13 cellular contexts compared by ENCODE assay signal in the genomic region with DNA sequence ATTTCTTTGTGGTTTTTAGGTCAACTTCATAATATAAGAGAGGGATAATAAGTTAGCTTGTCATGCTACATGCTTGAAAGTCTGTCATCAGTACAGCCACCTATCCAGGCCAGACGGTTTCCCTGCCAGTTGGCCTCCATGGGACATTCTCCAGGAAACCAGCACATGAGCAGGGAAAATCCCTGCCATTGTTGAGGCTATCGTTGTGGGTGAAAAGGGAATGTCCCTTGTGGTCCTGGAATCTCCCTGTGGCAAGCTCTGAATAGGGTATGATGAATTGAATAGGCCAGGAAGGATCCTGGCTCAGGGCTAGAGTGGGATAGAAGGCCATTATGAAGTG. TPM values are rescaled to one million over a fixed set of nuclear protein-coding genes. Genes with fewer than 3 reads are reported as not detected.
DNase-seq lines count a peak whose midpoint lies in the region; ATAC-seq, FAIRE-seq and TF ChIP-seq lines count a peak whose summit lies in the region.
"Had no signal": no experiment of that assay in that cellular context is flagged by ENCODE, and none has a peak within 500 bp of the region (broad histone marks: within the 10 kb centered on the region; RNA-seq: fewer than 3 reads in every experiment).

No MANE protein-coding gene starts in this region.

- in situ Hi-C loops in GM12878 (cut with MboI): no loop called here

- H3K79me2 ChIP-seq in GM12878 (ENCODE audit: control insufficient read depth, insufficient read depth, low read length): no peaks in the 10 kb centered on the region

- no peak overlapping the region for H3K9ac ChIP-seq in GM12878 (ENCODE audit: control insufficient read depth, insufficient read depth, low read length)

- no peaks in the 10 kb centered on the region for H3K4me1 ChIP-seq in GM12878 (ENCODE audit: control insufficient read depth, insufficient read depth, low read length)
- no peaks in the 10 kb centered on the region for H3K4me1 ChIP-seq in A673 (ENCODE audit: insufficient read depth, low read length, poor library complexity, severe bottlenecking)

- H3K27me3 ChIP-seq in GM12878 (replicated peaks in 1 of 2; ENCODE audit: control insufficient read depth in 2 of 2, insufficient read depth in 2 of 2, low read length in 1 of 2): no peaks in the 10 kb centered on the region
- H3K27me3 ChIP-seq in A673 (replicated peaks; ENCODE audit: insufficient read depth, low read depth, low read length, poor library complexity): no peaks in the 10 kb centered on the region

- H4K20me1 ChIP-seq in GM12878 (ENCODE audit: control insufficient read depth, insufficient read depth): no peaks in the 10 kb centered on the region

- TF ChIP-seq EP300 in GM12878 (IDR thresholded peaks at IDR 0.05; ENCODE audit: borderline replicate concordance in 1 of 2, control insufficient read depth in 1 of 2, low read depth in 2 of 2, low read length in 2 of 2): peak in 1 of 2 experiments; percentile 67; a peak in 1 of 4 replicates

- no peak overlapping the region for H3K4me2 ChIP-seq in GM12878 (ENCODE audit: control insufficient read depth, insufficient read depth)

- POLR2A ChIA-PET in GM12878 (lab: Charles Lee) (interaction anchor here (0.6 kb wide), 1 partner anchor 1277 kb away, joined by 4 read pairs; no protein-coding TSS in a partner anchor), A673 (lab: Charles Lee; ENCODE audit: low non-redundant PET) (no interaction called here)

- no peak for TF ChIP-seq CTCF in AG10803 (conservative IDR thresholded peaks at IDR 0.05; ENCODE audit: low read length)
- TF ChIP-seq CTCF in GM12878 (IDR thresholded peaks at IDR 0.05 in 2 of 3, conservative IDR thresholded peaks at IDR 0.05 in 1 of 3; ENCODE audit: control insufficient read depth in 2 of 3, extremely low read depth in 1 of 3, insufficient read depth in 1 of 3, low read depth in 3 of 3, low read length in 3 of 3): no peak
- TF ChIP-seq CTCF in A673 (conservative IDR thresholded peaks at IDR 0.05; ENCODE audit: low read depth, low read length): no peak

- DNase-seq in AG10803 (ENCODE audit: low read depth) (peak; percentile 76), GM12878 (ENCODE audit: low read depth, low spot score) (peak; percentile 27), kidney tubule cell (ENCODE audit: low spot score) (peak; percentile 99), A673 (ENCODE audit: low spot score) (no peak)
- DNase-seq in activated CD4-positive, CD25-positive, alpha-beta regulatory T cell treated with anti-CD3 and anti-CD28 coated beads, Interleukin-2, amount 50 U/mL, for 72 hours: no peak
- DNase-seq: activated T-cell treated with anti-CD3 and anti-CD28 coated beads, Interleukin-2, amount 50 U/mL, for 48 hours; C1 segment of cervical spinal cord; NK-92 treated with Interleukin-12 subunit alpha and Interleukin-12 subunit beta, amount 100 ng/mL, for 24 hours had no signal

- 0% methylated on average over 2 of the region's 2 CpGs for WGBS in GM12878 (ENCODE audit: insufficient coverage, insufficient replicate concordance, low lambda C conversion rate, missing lambda C conversion rate)

- SMC1A ChIA-PET in GM12878 (lab: Charles Lee; ENCODE audit: uncharacterized antibody, unreplicated experiment): no interaction called here

- H3K9me3 ChIP-seq in GM12878 (replicated peaks; ENCODE audit: control insufficient read depth, insufficient read depth, low read length) (no peaks in the 10 kb centered on the region), A673 (ENCODE audit: low read depth, low read length, poor library complexity, severe bottlenecking) (no peaks in the 10 kb centered on the region)

- H2AFZ ChIP-seq in GM12878 (ENCODE audit: control insufficient read depth, low read depth, low read length): no peak overlapping the region

- CTCF ChIA-PET in GM12878 (lab: Yijun Ruan, JAX): no interaction called here
- CTCF ChIA-PET in A673 (lab: Charles Lee): no interaction called here

- intact Hi-C loops in GM12878 (cut with micrococcal nuclease; ENCODE audit: unreplicated experiment) (no loop called here), A673 (cut with micrococcal nuclease; ENCODE audit: unreplicated experiment) (no loop called here)

- RAD21 ChIA-PET in GM12878 (lab: Charles Lee; ENCODE audit: unreplicated experiment): no interaction called here

- TF ChIP-seq RAD21 in GM12878 (IDR thresholded peaks at IDR 0.05; ENCODE audit: insufficient read depth, low read depth, low read length): no peak

- H3K4me3 ChIP-seq in AG10803 (ENCODE audit: low read length): no peak overlapping the region
- H3K4me3 ChIP-seq in GM12878: no peak overlapping the region
- H3K4me3 ChIP-seq in A673 (ENCODE audit: low read depth, low read length, poor library complexity, severe bottlenecking): no peak overlapping the region
- H3K4me3 ChIP-seq: coronary artery had no signal

- BruUV-seq in GM12878 (replicated peaks; lab: Mats Ljungman, UMichigan): no TSS peak
- BruUV-seq in A673 (replicated peaks; lab: Mats Ljungman, UMichigan): no TSS peak

- FAIRE-seq in GM12878 (lab: Jason Lieb, UNC): peak; percentile 81

- H3K36me3 ChIP-seq in GM12878 (ENCODE audit: control insufficient read depth in 2 of 2, insufficient read depth in 2 of 2, low read length in 1 of 2): no peaks in the 10 kb centered on the region
- no peaks in the 10 kb centered on the region for H3K36me3 ChIP-seq in A673 (ENCODE audit: insufficient read depth, low read length, poor library complexity, severe bottlenecking)

- ATAC-seq in HG02870 (IDR thresholded peaks at IDR 0.05; ENCODE audit: unreplicated experiment): peak; percentile 45
- peak; percentile 84 for ATAC-seq in GM12878
- no peak for ATAC-seq in HG03521 (IDR thresholded peaks at IDR 0.05; ENCODE audit: unreplicated experiment)
- ATAC-seq in GM18502 (IDR thresholded peaks at IDR 0.05; ENCODE audit: poor library complexity, unreplicated experiment): no peak

- H3K27ac ChIP-seq in GM12878 (ENCODE audit: control insufficient read depth, insufficient read depth) (no peak overlapping the region), A673 (ENCODE audit: low read depth, low read length, poor library complexity, severe bottlenecking) (no peak overlapping the region)
- H3K27ac ChIP-seq: coronary artery had no signal

- TF ChIP-seq POLR2A in GM12878 (IDR thresholded peaks at IDR 0.05; ENCODE audit: low read depth, low read length): no peak

TF ChIP-seq in GM12878, 131 proteins besides CTCF, POLR2A, EP300 and RAD21 (continues in another document):
- TF ChIP-seq IKZF1 (conservative IDR thresholded peaks at IDR 0.05) (peak; percentile 81), YBX1 (IDR thresholded peaks at IDR 0.05) (no peak), ZNF217 (IDR thresholded peaks at IDR 0.05) (no peak), PBX3 (IDR thresholded peaks at IDR 0.05; ENCODE audit: insufficient replicate concordance, low read depth, low read length) (no peak), NFIC (IDR thresholded peaks at IDR 0.05; ENCODE audit: low read depth, low read length) (peak; percentile 78), SIX5 (IDR thresholded peaks at IDR 0.05; ENCODE audit: low read depth, low read length, severe bottlenecking) (no peak), EZH2 (IDR thresholded peaks at IDR 0.05; ENCODE audit: borderline replicate concordance, control insufficient read depth, low read depth, low read length) (no peak)

RNA-seq across cellular contexts. Expression of gene F2RL1, which starts 12.2 kb away (rescaled TPM):
- 0.67 and 1.1 TPM in 2 replicates for total RNA-seq in GM12878 (2013; cell fraction: nucleolus; rRNA removed)
- total RNA-seq in GM12878 (2014; rRNA removed): 0.38 TPM in 1 of 2 replicates, not detected in the other
- not detected in 2 replicates for total RNA-seq in GM12878 (2014; rRNA removed; fragmentation: Illumina TruSeq; extraction: Trizol)
- total RNA-seq in GM12878 (2021): 0.10 and 0.16 TPM in 2 replicates
- not detected for polyA plus RNA-seq in GM12878 (2011; ENCODE audit: low read depth)
- 0.03 and 0.04 TPM in 2 replicates for polyA plus RNA-seq in GM12878 (2011; rRNA removed)
- 0.02 and 0.04 TPM in 2 replicates for polyA plus RNA-seq in GM12878 (2011; cell fraction: cytosol; rRNA removed)
- polyA plus RNA-seq in GM12878 (2011; cell fraction: nucleus; rRNA removed): not detected in 2 replicates
- polyA plus RNA-seq in GM12878 (2012): not detected in 2 replicates
- not detected in 2 replicates for polyA plus RNA-seq in GM12878 (2014; fragmentation: Illumina TruSeq; extraction: Trizol)
- polyA plus RNA-seq in GM12878 (2014; fragmentation: Nextera tagmentation; extraction: Ambion mirVana): not detected
- polyA plus RNA-seq in GM12878 (2014; rRNA removed): 0.05 TPM in 1 of 2 replicates, not detected in the other
- polyA plus RNA-seq in GM12878 (2016; fragmentation: Nextera tagmentation; extraction: Ambion mirVana): not detected
- 0.07 TPM in 1 of 2 replicates, not detected in the other for polyA minus RNA-seq in GM12878 (2011; rRNA and poly(A)+ RNA removed)
- polyA minus RNA-seq in GM12878 (2011; cell fraction: cytosol; rRNA and poly(A)+ RNA removed): not detected in 2 replicates
- polyA minus RNA-seq in GM12878 (2011; cell fraction: nucleus; rRNA and poly(A)+ RNA removed): not detected in 2 replicates
- 0.32 and 0.39 TPM in 2 replicates for total RNA-seq in A673 (2021)
- total RNA-seq: natural killer cell treated with Interleukin-12 subunit alpha and Interleukin-12 subunit beta and Interleukin-15 and Interleukin-18, amount 100 ng/mL, for 72 hours had no signal

RNA-seq across cellular contexts. Expression of gene S100Z, which starts 18.7 kb away (rescaled TPM):
- 4.2 and 5.4 TPM in 2 replicates for total RNA-seq in GM12878 (2013; cell fraction: nucleolus; rRNA removed)
- total RNA-seq in GM12878 (2014; rRNA removed): 0.33 TPM in 1 of 2 replicates, not detected in the other
- total RNA-seq in GM12878 (2014; rRNA removed; fragmentation: Illumina TruSeq; extraction: Trizol): 0.13 and 0.23 TPM in 2 replicates
- total RNA-seq in GM12878 (2021): 0.44 TPM in 1 of 2 replicates, not detected in the other
- 0.22 TPM for polyA plus RNA-seq in GM12878 (2011; ENCODE audit: low read depth)
- 0.18 and 0.40 TPM in 2 replicates for polyA plus RNA-seq in GM12878 (2011; rRNA removed)
- not detected in 2 replicates for polyA plus RNA-seq in GM12878 (2011; cell fraction: cytosol; rRNA removed)
- polyA plus RNA-seq in GM12878 (2011; cell fraction: nucleus; rRNA removed): 0.13 TPM in 1 of 2 replicates, not detected in the other
- not detected in 2 replicates for polyA plus RNA-seq in GM12878 (2012)
- polyA plus RNA-seq in GM12878 (2014; fragmentation: Illumina TruSeq; extraction: Trizol): 0.18 TPM in 1 of 2 replicates, not detected in the other
- under 1 TPM; 0.42 to 0.48 TPM for polyA plus RNA-seq in GM12878 (2014; fragmentation: Nextera tagmentation; extraction: Ambion mirVana)
- polyA plus RNA-seq in GM12878 (2014; rRNA removed): 0.51 TPM in 1 of 2 replicates, not detected in the other
- under 1 TPM in 1 of 2 experiments, not detected in 1; 0.12 TPM for polyA plus RNA-seq in GM12878 (2016; fragmentation: Nextera tagmentation; extraction: Ambion mirVana)
- not detected in 2 replicates for polyA minus RNA-seq in GM12878 (2011; rRNA and poly(A)+ RNA removed)
- polyA minus RNA-seq in GM12878 (2011; cell fraction: cytosol; rRNA and poly(A)+ RNA removed): not detected in 2 replicates
- polyA minus RNA-seq in GM12878 (2011; cell fraction: nucleus; rRNA and poly(A)+ RNA removed): not detected in 2 replicates
- not detected in 2 replicates for total RNA-seq in A673 (2021)
- total RNA-seq: natural killer cell treated with Interleukin-12 subunit alpha and Interleukin-12 subunit beta and Interleukin-15 and Interleukin-18, amount 100 ng/mL, for 72 hours had no signal

Comparison
In these comparisons a context has a peak if more than half of its experiments do, and no peak if none do; other contexts are left out.
1. DNase-seq: peak in AG10803 (single experiment), GM12878 (single experiment) and kidney tubule cell (single experiment); none in A673 (single experiment) and activated CD4-positive, CD25-positive, alpha-beta regulatory T cell treated with anti-CD3 and anti-CD28 coated beads, Interleukin-2, amount 50 U/mL, for 72 hours (single experiment).
2. ATAC-seq: peak in HG02870 (single experiment) and GM12878 (single experiment); none in HG03521 (single experiment) and GM18502 (single experiment).